2 cellular contexts compared by ENCODE assay signal in the genomic region with DNA sequence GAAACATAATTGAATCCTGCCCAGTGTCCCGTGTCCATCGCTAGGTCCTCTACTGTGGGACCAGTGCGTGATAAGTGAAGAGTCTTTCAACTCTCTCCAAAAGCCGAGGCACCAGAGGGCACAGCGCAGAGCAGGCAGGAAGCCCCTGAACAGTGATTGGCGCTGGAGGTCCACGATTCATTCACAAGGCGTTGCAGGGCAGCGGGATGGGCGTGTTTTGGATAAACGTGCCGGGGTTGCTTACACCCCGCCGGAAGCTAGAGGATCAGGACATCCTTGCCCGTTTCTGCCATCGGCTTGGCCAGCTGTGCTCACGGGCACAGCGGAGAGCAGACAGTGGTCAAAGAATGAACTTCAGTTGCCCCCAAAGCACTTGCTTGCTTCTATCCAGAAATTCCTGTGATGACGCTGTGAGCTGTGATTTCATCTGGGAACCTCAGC.
TF ChIP-seq lines count a peak whose summit lies in the region.

No MANE protein-coding gene starts in this region.

TF ChIP-seq in A549, 52 proteins besides CTCF, POLR2A, EP300 and RAD21 (continued from another document):
- no peak for TF ChIP-seq CHD2 (IDR thresholded peaks at IDR 0.05; ENCODE audit: low read length, partially characterized antibody)
- no peak for TF ChIP-seq SMC3 (IDR thresholded peaks at IDR 0.05)
- TF ChIP-seq NR3C1 (IDR thresholded peaks at IDR 0.05) = no peak
- TF ChIP-seq, protein P1, sequence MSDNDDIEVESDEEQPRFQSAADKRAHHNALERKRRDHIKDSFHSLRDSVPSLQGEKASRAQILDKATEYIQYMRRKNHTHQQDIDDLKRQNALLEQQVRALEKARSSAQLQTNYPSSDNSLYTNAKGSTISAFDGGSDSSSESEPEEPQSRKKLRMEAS (IDR thresholded peaks at IDR 0.05) = no peak
- no peak for TF ChIP-seq FOSL2 (IDR thresholded peaks at IDR 0.05)
- TF ChIP-seq FOSL2 (CRISPR knock-in tag; IDR thresholded peaks at IDR 0.05) = no peak
- TF ChIP-seq JUN (IDR thresholded peaks at IDR 0.05) = no peak
- no peak for TF ChIP-seq CHD4 (IDR thresholded peaks at IDR 0.05; ENCODE audit: borderline replicate concordance)
- TF ChIP-seq RARB (CRISPR knock-in tag; IDR thresholded peaks at IDR 0.05) = no peak
- no peak for TF ChIP-seq JUNB (IDR thresholded peaks at IDR 0.05)

TF ChIP-seq in SK-N-SH, 30 proteins besides CTCF, POLR2A, EP300 and RAD21:
- TF ChIP-seq MEF2A (IDR thresholded peaks at IDR 0.05; ENCODE audit: borderline replicate concordance, low read depth) = no peak
- no peak for TF ChIP-seq SIN3A (IDR thresholded peaks at IDR 0.05; ENCODE audit: borderline replicate concordance, low read depth, low read length)
- TF ChIP-seq YY1 (IDR thresholded peaks at IDR 0.05; ENCODE audit: low read depth) = no peak
- TF ChIP-seq NFIC (IDR thresholded peaks at IDR 0.05; ENCODE audit: borderline replicate concordance) = no peak
- TF ChIP-seq, protein P2, sequence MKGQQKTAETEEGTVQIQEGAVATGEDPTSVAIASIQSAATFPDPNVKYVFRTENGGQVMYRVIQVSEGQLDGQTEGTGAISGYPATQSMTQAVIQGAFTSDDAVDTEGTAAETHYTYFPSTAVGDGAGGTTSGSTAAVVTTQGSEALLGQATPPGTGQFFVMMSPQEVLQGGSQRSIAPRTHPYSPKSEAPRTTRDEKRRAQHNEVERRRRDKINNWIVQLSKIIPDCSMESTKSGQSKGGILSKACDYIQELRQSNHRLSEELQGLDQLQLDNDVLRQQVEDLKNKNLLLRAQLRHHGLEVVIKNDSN (IDR thresholded peaks at IDR 0.05; ENCODE audit: borderline replicate concordance, low read depth) = no peak
- no peak for TF ChIP-seq FOXJ3 (CRISPR knock-in tag; IDR thresholded peaks at IDR 0.05)
- no peak for TF ChIP-seq CHD2 (IDR thresholded peaks at IDR 0.05; ENCODE audit: low read length, partially characterized antibody)
- TF ChIP-seq ELF1 (IDR thresholded peaks at IDR 0.05) = no peak
- TF ChIP-seq, protein P3, sequence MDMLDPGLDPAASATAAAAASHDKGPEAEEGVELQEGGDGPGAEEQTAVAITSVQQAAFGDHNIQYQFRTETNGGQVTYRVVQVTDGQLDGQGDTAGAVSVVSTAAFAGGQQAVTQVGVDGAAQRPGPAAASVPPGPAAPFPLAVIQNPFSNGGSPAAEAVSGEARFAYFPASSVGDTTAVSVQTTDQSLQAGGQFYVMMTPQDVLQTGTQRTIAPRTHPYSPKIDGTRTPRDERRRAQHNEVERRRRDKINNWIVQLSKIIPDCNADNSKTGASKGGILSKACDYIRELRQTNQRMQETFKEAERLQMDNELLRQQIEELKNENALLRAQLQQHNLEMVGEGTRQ (IDR thresholded peaks at IDR 0.05; ENCODE audit: borderline replicate concordance, low read depth, low read length) = no peak
- TF ChIP-seq GATA2 (CRISPR knock-in tag; IDR thresholded peaks at IDR 0.05) = no peak
- no peak for TF ChIP-seq POLR2AphosphoS5 (IDR thresholded peaks at IDR 0.05; ENCODE audit: low read depth, low read length)
- TF ChIP-seq, protein P4, sequence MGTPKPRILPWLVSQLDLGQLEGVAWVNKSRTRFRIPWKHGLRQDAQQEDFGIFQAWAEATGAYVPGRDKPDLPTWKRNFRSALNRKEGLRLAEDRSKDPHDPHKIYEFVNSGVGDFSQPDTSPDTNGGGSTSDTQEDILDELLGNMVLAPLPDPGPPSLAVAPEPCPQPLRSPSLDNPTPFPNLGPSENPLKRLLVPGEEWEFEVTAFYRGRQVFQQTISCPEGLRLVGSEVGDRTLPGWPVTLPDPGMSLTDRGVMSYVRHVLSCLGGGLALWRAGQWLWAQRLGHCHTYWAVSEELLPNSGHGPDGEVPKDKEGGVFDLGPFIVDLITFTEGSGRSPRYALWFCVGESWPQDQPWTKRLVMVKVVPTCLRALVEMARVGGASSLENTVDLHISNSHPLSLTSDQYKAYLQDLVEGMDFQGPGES (IDR thresholded peaks at IDR 0.05; ENCODE audit: low read depth, low read length) = no peak
- no peak for TF ChIP-seq FOXM1 (IDR thresholded peaks at IDR 0.05; ENCODE audit: low read depth)
- no peak for TF ChIP-seq MXI1 (IDR thresholded peaks at IDR 0.05; ENCODE audit: low read depth, low read length)
- TF ChIP-seq RFX5 (IDR thresholded peaks at IDR 0.05; ENCODE audit: low read length) = no peak
- TF ChIP-seq TEAD4 (IDR thresholded peaks at IDR 0.05; ENCODE audit: borderline replicate concordance, insufficient read depth) = no peak
- no peak for TF ChIP-seq JUND (IDR thresholded peaks at IDR 0.05)
- no peak for TF ChIP-seq TCF12 (IDR thresholded peaks at IDR 0.05)
